ENCODE assay signal across 1 cellular context in genomic region chr1:21175670-21176581, GRCh38.
TF ChIP-seq lines count a peak whose summit lies in the region.

No MANE protein-coding gene starts in this region.

TF ChIP-seq in HepG2, 621 proteins besides CTCF, POLR2A, EP300 and RAD21 (continued from another document and continues in another):
- no peak for TF ChIP-seq AKNA (CRISPR knock-in tag; IDR thresholded peaks at IDR 0.05; ENCODE audit: borderline replicate concordance)
- no peak for TF ChIP-seq ZFP41 (CRISPR knock-in tag; IDR thresholded peaks at IDR 0.05; ENCODE audit: borderline replicate concordance)
- no peak for TF ChIP-seq YEATS2 (CRISPR knock-in tag; IDR thresholded peaks at IDR 0.05; ENCODE audit: borderline replicate concordance)
- TF ChIP-seq ZNF597 (CRISPR knock-in tag; IDR thresholded peaks at IDR 0.05): no peak
- no peak for TF ChIP-seq AGO1 (IDR thresholded peaks at IDR 0.05; ENCODE audit: low read depth, low read length, poor library complexity, severe bottlenecking)
- TF ChIP-seq HDAC1 (CRISPR knock-in tag; IDR thresholded peaks at IDR 0.05): peak; percentile 8; the same call in 1 of the 2 replicates
- no peak for TF ChIP-seq ZNF264 (CRISPR knock-in tag; IDR thresholded peaks at IDR 0.05)
- no peak for TF ChIP-seq ZNF781 (CRISPR knock-in tag; IDR thresholded peaks at IDR 0.05; ENCODE audit: borderline replicate concordance, not compliant biosample characterization)
- no peak for TF ChIP-seq PTBP1 (IDR thresholded peaks at IDR 0.05; ENCODE audit: low read depth, low read length, poor library complexity, severe bottlenecking)
- TF ChIP-seq ZBTB49 (CRISPR knock-in tag; IDR thresholded peaks at IDR 0.05; ENCODE audit: borderline replicate concordance): no peak
- no peak for TF ChIP-seq TBL1XR1 (IDR thresholded peaks at IDR 0.05; ENCODE audit: borderline replicate concordance, low read length, partially characterized antibody)
- TF ChIP-seq ZSCAN25 (CRISPR knock-in tag; IDR thresholded peaks at IDR 0.05): peak; percentile 85; the same call in 1 of the 2 replicates
- no peak for TF ChIP-seq AFF4 (CRISPR knock-in tag; IDR thresholded peaks at IDR 0.05)
- no peak for TF ChIP-seq REST (IDR thresholded peaks at IDR 0.05; ENCODE audit: borderline replicate concordance in 1 of 2, low read depth in 1 of 2, low read length in 2 of 2)
- no peak for TF ChIP-seq WIZ (CRISPR knock-in tag; IDR thresholded peaks at IDR 0.05)
- no peak for TF ChIP-seq CHCHD3 (CRISPR knock-in tag; IDR thresholded peaks at IDR 0.05)
- TF ChIP-seq GMEB1 (CRISPR knock-in tag; IDR thresholded peaks at IDR 0.05; ENCODE audit: borderline replicate concordance): no peak
- TF ChIP-seq TBX2 (CRISPR knock-in tag; IDR thresholded peaks at IDR 0.05; ENCODE audit: borderline replicate concordance): no peak
- TF ChIP-seq SPEN (CRISPR knock-in tag; IDR thresholded peaks at IDR 0.05; ENCODE audit: low read depth): no peak
- no peak for TF ChIP-seq ZNF749 (CRISPR knock-in tag; IDR thresholded peaks at IDR 0.05; ENCODE audit: borderline replicate concordance)
- TF ChIP-seq ZNF687 (CRISPR knock-in tag; IDR thresholded peaks at IDR 0.05): no peak
- no peak for TF ChIP-seq ARNT (IDR thresholded peaks at IDR 0.05)
- no peak for TF ChIP-seq NCOA2 (CRISPR knock-in tag; IDR thresholded peaks at IDR 0.05)
- TF ChIP-seq ZNF761 (CRISPR knock-in tag; conservative IDR thresholded peaks at IDR 0.05): no peak
- 0 out of 2 replicates have a peak, but pooled peaks have one; percentile 8 for TF ChIP-seq ZNF574 (CRISPR knock-in tag; IDR thresholded peaks at IDR 0.05)
